22 cellular contexts compared by ENCODE assay signal in the genomic region with DNA sequence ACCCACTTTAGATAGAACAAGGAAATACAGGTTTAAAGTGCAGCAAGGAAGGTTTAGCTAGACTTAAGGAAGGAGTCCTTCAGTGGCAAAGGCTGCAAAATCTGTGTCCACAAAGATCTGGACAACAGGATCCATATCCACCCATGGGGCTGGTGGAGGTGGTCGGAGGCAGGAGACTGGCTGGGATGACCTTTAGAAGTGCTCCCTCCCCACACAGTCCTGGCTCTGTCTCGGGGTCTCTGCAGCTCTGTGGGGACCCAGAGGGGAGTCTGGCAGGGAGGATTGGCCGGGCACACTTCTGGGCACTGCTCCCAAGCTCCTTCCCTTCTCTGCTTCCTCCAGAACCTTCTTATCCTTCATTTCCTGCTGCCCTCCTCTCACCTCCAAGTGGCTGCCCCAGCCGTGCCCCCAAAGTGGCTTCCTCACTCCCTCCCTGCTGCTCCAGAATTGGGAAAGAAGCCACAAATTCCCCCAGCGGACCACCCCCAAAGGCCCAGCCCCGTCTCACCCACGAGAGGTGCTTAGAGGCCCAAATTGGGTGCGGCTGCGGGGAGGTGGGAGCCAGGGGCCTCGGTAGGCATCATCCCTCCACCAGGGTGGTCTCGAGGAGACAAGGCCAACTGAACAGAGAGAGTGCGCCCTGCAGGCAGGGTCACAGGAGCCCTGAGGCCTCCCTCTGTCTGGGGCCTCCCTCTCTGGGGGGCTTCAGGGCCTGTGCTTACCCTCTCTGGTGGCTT. TPM values are rescaled to one million over a fixed set of nuclear protein-coding genes. Genes with fewer than 3 reads are reported as not detected.
"Had no signal": no experiment of that assay in that cellular context is flagged by ENCODE, and none has a peak within 500 bp of the region (broad histone marks: within the 10 kb centered on the region; RNA-seq: fewer than 3 reads in every experiment).

No MANE protein-coding gene starts in this region.

- H3K4me3 ChIP-seq: colonic mucosa, left ventricle myocardium inferior, sigmoid colon, stomach, thoracic aorta had no signal

- H3K27me3 Mint-ChIP-seq: activated naive CD8-positive, alpha-beta T cell treated with anti-CD3 and anti-CD28 coated beads, Interleukin-2, amount 50 U/mL, for 24 hours had no signal

- H3K27ac Mint-ChIP-seq: activated naive CD8-positive, alpha-beta T cell treated with anti-CD3 and anti-CD28 coated beads, Interleukin-2, amount 50 U/mL, for 24 hours; activated T-helper 2 cell treated with anti-CD3 and anti-CD28 coated beads, Interferon-gamma antibody, Interleukin-2, Interleukin-4, amounts not matched to agents 10 μg/mL and 5 μg/mL and 100 μg/mL, durations not matched to agents 14 hours and 24 hours and 36 hours; stimulated activated effector memory CD8-positive, alpha-beta T cell treated with anti-CD3 and anti-CD28 coated beads, Interleukin-12 subunit alpha, Interleukin-12 subunit beta, amount 100 ng/mL, for 72 hours had no signal

- ATAC-seq: activated naive CD8-positive, alpha-beta T cell treated with anti-CD3 and anti-CD28 coated beads, Interleukin-2, amount 50 U/mL, for 24 hours; stimulated activated effector memory CD8-positive, alpha-beta T cell treated with anti-CD3 and anti-CD28 coated beads, Interleukin-12 subunit alpha, Interleukin-12 subunit beta, amount 100 ng/mL, for 72 hours had no signal

- H3K4me1 ChIP-seq: colonic mucosa had no signal

- H3K4me1 Mint-ChIP-seq: stimulated activated effector memory CD8-positive, alpha-beta T cell treated with anti-CD3 and anti-CD28 coated beads, Interleukin-12 subunit alpha, Interleukin-12 subunit beta, amount 100 ng/mL, for 72 hours had no signal

- H3K9me3 Mint-ChIP-seq: activated naive CD4-positive, alpha-beta T cell treated with anti-CD3 and anti-CD28 coated beads, Interleukin-2, amount 10 ng/mL, durations not matched to agents 7 days and 5 days; activated naive CD8-positive, alpha-beta T cell treated with anti-CD3 and anti-CD28 coated beads, Interleukin-2, amount 50 U/mL, for 24 hours; activated T-helper 2 cell treated with anti-CD3 and anti-CD28 coated beads, Interferon-gamma antibody, Interleukin-2, Interleukin-4, amounts not matched to agents 10 μg/mL and 5 μg/mL and 100 μg/mL, durations not matched to agents 14 hours and 24 hours and 36 hours; stimulated activated effector memory CD8-positive, alpha-beta T cell treated with anti-CD3 and anti-CD28 coated beads, Interleukin-12 subunit alpha, Interleukin-12 subunit beta, amount 100 ng/mL, for 72 hours had no signal

- H3K27ac ChIP-seq: brain microvascular endothelial cell, colonic mucosa, left ventricle myocardium inferior, sigmoid colon, stomach, thoracic aorta had no signal

- FAIRE-seq: endometrium, urothelium cell line had no signal

- H3K36me3 Mint-ChIP-seq: activated naive CD4-positive, alpha-beta T cell treated with anti-CD3 and anti-CD28 coated beads, Interleukin-2, amount 10 ng/mL, durations not matched to agents 7 days and 5 days; stimulated activated effector memory CD8-positive, alpha-beta T cell treated with anti-CD3 and anti-CD28 coated beads, Interleukin-12 subunit alpha, Interleukin-12 subunit beta, amount 100 ng/mL, for 72 hours had no signal

- H3K27me3 ChIP-seq: brain microvascular endothelial cell, colonic mucosa, sigmoid colon, stomach had no signal

- H3K9me3 ChIP-seq: colonic mucosa, left ventricle myocardium inferior, sigmoid colon, stomach, thoracic aorta had no signal

- H3K4me3 Mint-ChIP-seq: activated naive CD4-positive, alpha-beta T cell treated with anti-CD3 and anti-CD28 coated beads, Interleukin-2, amount 10 ng/mL, durations not matched to agents 7 days and 5 days; activated naive CD8-positive, alpha-beta T cell treated with anti-CD3 and anti-CD28 coated beads, Interleukin-2, amount 50 U/mL, for 24 hours; stimulated activated effector memory CD8-positive, alpha-beta T cell treated with anti-CD3 and anti-CD28 coated beads, Interleukin-12 subunit alpha, Interleukin-12 subunit beta, amount 100 ng/mL, for 72 hours had no signal

- H3K36me3 ChIP-seq: brain microvascular endothelial cell, colonic mucosa, left ventricle myocardium inferior, sigmoid colon, stomach, thoracic aorta had no signal

- DNase-seq: activated CD4-positive, alpha-beta T cell treated with anti-CD3 and anti-CD28 coated beads, Interleukin-2, amount 50 U/mL, for 1 hour; activated CD4-positive, CD25-positive, alpha-beta regulatory T cell treated with anti-CD3 and anti-CD28 coated beads, Interleukin-2, amount 50 U/mL, for 72 hours; activated naive CD4-positive, alpha-beta T cell treated with anti-CD3 and anti-CD28 coated beads, Interleukin-2, amount 10 ng/mL, durations not matched to agents 7 days and 5 days; activated naive CD8-positive, alpha-beta T cell treated with anti-CD3 and anti-CD28 coated beads, Interleukin-2, amount 50 U/mL, for 24 hours; activated T-cell treated with anti-CD3 and anti-CD28 coated beads, Interleukin-2, amount 50 U/mL, for 1 hour; anterior cingulate cortex; brain microvascular endothelial cell; central memory CD4-positive, alpha-beta T cell; colonic mucosa; erythroblast; foreskin melanocyte; kidney glomerular epithelial cell; left ventricle myocardium inferior; sigmoid colon; stimulated activated CD4-positive, alpha-beta T cell treated with anti-CD3 and anti-CD28 coated beads, Interleukin-4, amount 100 ng/mL, for 24 hours; stomach had no signal

RNA-seq across cellular contexts. Expression of gene PGF, which starts 21.9 kb away (rescaled TPM):
- total RNA-seq: mononuclear cell had no signal
